1 cellular context compared by ENCODE assay signal in genomic region chr1:228490120-228491078, GRCh38.
TF ChIP-seq lines count a peak whose summit lies in the region.

No MANE protein-coding gene starts in this region.

TF ChIP-seq in HepG2, 621 proteins besides CTCF, POLR2A, EP300 and RAD21 (continued from another document and continues in another):
- no peak for TF ChIP-seq ZNF574 (CRISPR knock-in tag; IDR thresholded peaks at IDR 0.05)
- TF ChIP-seq ZNF44 (CRISPR knock-in tag; IDR thresholded peaks at IDR 0.05): no peak
- no peak for TF ChIP-seq SOX6 (IDR thresholded peaks at IDR 0.05)
- TF ChIP-seq SOX6 (CRISPR knock-in tag; IDR thresholded peaks at IDR 0.05): peak; percentile 75
- no peak for TF ChIP-seq ARID2 (CRISPR knock-in tag; IDR thresholded peaks at IDR 0.05; ENCODE audit: borderline replicate concordance)
- no peak for TF ChIP-seq CHD4 (IDR thresholded peaks at IDR 0.05; ENCODE audit: borderline replicate concordance, low read length)
- no peak for TF ChIP-seq ZNF761 (CRISPR knock-in tag; conservative IDR thresholded peaks at IDR 0.05)
- no peak for TF ChIP-seq TSC22D2 (CRISPR knock-in tag; IDR thresholded peaks at IDR 0.05; ENCODE audit: borderline replicate concordance)
- no peak for TF ChIP-seq ZNF781 (CRISPR knock-in tag; IDR thresholded peaks at IDR 0.05; ENCODE audit: borderline replicate concordance, not compliant biosample characterization)
- TF ChIP-seq REXO4 (CRISPR knock-in tag; IDR thresholded peaks at IDR 0.05; ENCODE audit: borderline replicate concordance): no peak
- TF ChIP-seq MXI1 (IDR thresholded peaks at IDR 0.05; ENCODE audit: borderline replicate concordance, low read depth, low read length): 0 out of 3 replicates have a peak, but pooled peaks have one; percentile 31
- TF ChIP-seq TFE3 (CRISPR knock-in tag; IDR thresholded peaks at IDR 0.05): no peak
- TF ChIP-seq ZNF616 (CRISPR knock-in tag; IDR thresholded peaks at IDR 0.05; ENCODE audit: low read depth): no peak
- TF ChIP-seq MZF1 (CRISPR knock-in tag; IDR thresholded peaks at IDR 0.05; ENCODE audit: borderline replicate concordance): no peak
- TF ChIP-seq DDIT3 (CRISPR knock-in tag; IDR thresholded peaks at IDR 0.05): peak; percentile 86
- no peak for TF ChIP-seq ZFP62 (CRISPR knock-in tag; IDR thresholded peaks at IDR 0.05)
- TF ChIP-seq SP4 (CRISPR knock-in tag; IDR thresholded peaks at IDR 0.05): no peak
- no peak for TF ChIP-seq HIC2 (CRISPR knock-in tag; IDR thresholded peaks at IDR 0.05; ENCODE audit: low read depth)
- no peak for TF ChIP-seq ZBTB2 (CRISPR knock-in tag; IDR thresholded peaks at IDR 0.05; ENCODE audit: low read depth)
- TF ChIP-seq GZF1 (CRISPR knock-in tag; IDR thresholded peaks at IDR 0.05): no peak
- no peak for TF ChIP-seq SOX13 (IDR thresholded peaks at IDR 0.05)
- TF ChIP-seq SOX13 (CRISPR knock-in tag; conservative IDR thresholded peaks at IDR 0.05 in 1 of 2, IDR thresholded peaks at IDR 0.05 in 1 of 2): no peak
- TF ChIP-seq HMGXB4 (CRISPR knock-in tag; IDR thresholded peaks at IDR 0.05; ENCODE audit: borderline replicate concordance in 1 of 2, low read depth in 1 of 2): no peak
- TF ChIP-seq ZMYM2 (CRISPR knock-in tag; IDR thresholded peaks at IDR 0.05): no peak
- no peak for TF ChIP-seq ZNF558 (CRISPR knock-in tag; IDR thresholded peaks at IDR 0.05; ENCODE audit: borderline replicate concordance)
- no peak for TF ChIP-seq ZFY (CRISPR knock-in tag; IDR thresholded peaks at IDR 0.05)
- no peak for TF ChIP-seq ZNF737 (CRISPR knock-in tag; IDR thresholded peaks at IDR 0.05; ENCODE audit: borderline replicate concordance)
- TF ChIP-seq ZNF770 (CRISPR knock-in tag; IDR thresholded peaks at IDR 0.05): no peak
- no peak for TF ChIP-seq BHLHE40 (IDR thresholded peaks at IDR 0.05; ENCODE audit: low read length)
- no peak for TF ChIP-seq ZFP36L1 (CRISPR knock-in tag; IDR thresholded peaks at IDR 0.05)
- no peak for TF ChIP-seq ZNF264 (CRISPR knock-in tag; IDR thresholded peaks at IDR 0.05)
- peak in 1 of 2 experiments; percentile 62; a peak in 1 of 4 replicates for TF ChIP-seq KLF16 (CRISPR knock-in tag; IDR thresholded peaks at IDR 0.05)
- TF ChIP-seq MBD4 (IDR thresholded peaks at IDR 0.05; ENCODE audit: borderline replicate concordance, low read length): no peak
- TF ChIP-seq ZBTB4 (CRISPR knock-in tag; IDR thresholded peaks at IDR 0.05; ENCODE audit: borderline replicate concordance): no peak
- no peak for TF ChIP-seq DR1 (CRISPR knock-in tag; IDR thresholded peaks at IDR 0.05)
- TF ChIP-seq PAF1 (CRISPR knock-in tag; IDR thresholded peaks at IDR 0.05): no peak
- no peak for TF ChIP-seq U2AF2 (IDR thresholded peaks at IDR 0.05; ENCODE audit: low read depth, low read length)
- TF ChIP-seq CEBPB (IDR thresholded peaks at IDR 0.05; ENCODE audit: borderline replicate concordance, low read depth, low read length): peak; percentile 88
- TF ChIP-seq ZNF260 (CRISPR knock-in tag; IDR thresholded peaks at IDR 0.05; ENCODE audit: borderline replicate concordance, low read depth): no peak
- no peak for TF ChIP-seq TFAP4 (IDR thresholded peaks at IDR 0.05; ENCODE audit: borderline replicate concordance, low read depth)
- peak; percentile 58 for TF ChIP-seq GATAD2A (CRISPR knock-in tag; IDR thresholded peaks at IDR 0.05)
- TF ChIP-seq CENPX (CRISPR knock-in tag; IDR thresholded peaks at IDR 0.05): no peak
- TF ChIP-seq BRCA1 (CRISPR knock-in tag; IDR thresholded peaks at IDR 0.05): no peak
- TF ChIP-seq RAD51 (IDR thresholded peaks at IDR 0.05; ENCODE audit: borderline replicate concordance): no peak
- TF ChIP-seq HES4 (CRISPR knock-in tag; IDR thresholded peaks at IDR 0.05; ENCODE audit: borderline replicate concordance): no peak
- TF ChIP-seq ARID5B (CRISPR knock-in tag; IDR thresholded peaks at IDR 0.05): no peak
